1 cellular context compared by ENCODE assay signal in genomic region chr11:73402834-73403185, GRCh38.
TF ChIP-seq lines count a peak whose summit lies in the region.

No MANE protein-coding gene starts in this region.

TF ChIP-seq in WTC11, 78 proteins besides CTCF, POLR2A, EP300 and RAD21 (continued from another document):
- TF ChIP-seq ARID4B (CRISPR knock-in tag; IDR thresholded peaks at IDR 0.05; ENCODE audit: borderline replicate concordance) (no peak), IRF2 (CRISPR knock-in tag; IDR thresholded peaks at IDR 0.05; ENCODE audit: borderline replicate concordance, low read depth) (no peak), ZNF671 (CRISPR knock-in tag; IDR thresholded peaks at IDR 0.05) (no peak), ZNF232 (CRISPR knock-in tag; IDR thresholded peaks at IDR 0.05) (no peak), ZNF138 (CRISPR knock-in tag; conservative IDR thresholded peaks at IDR 0.05) (no peak), FOXP1 (CRISPR knock-in tag; IDR thresholded peaks at IDR 0.05; ENCODE audit: borderline replicate concordance) (no peak), AR (CRISPR knock-in tag; IDR thresholded peaks at IDR 0.05) (no peak), ESRRA (CRISPR knock-in tag; IDR thresholded peaks at IDR 0.05; ENCODE audit: borderline replicate concordance) (no peak), IRF1 (CRISPR knock-in tag; IDR thresholded peaks at IDR 0.05) (no peak), E2F1 (CRISPR knock-in tag; IDR thresholded peaks at IDR 0.05) (no peak), GABPB1 (CRISPR knock-in tag; IDR thresholded peaks at IDR 0.05) (no peak)
